1 cellular context compared by ENCODE assay signal in genomic region chr9:111961011-111961410, GRCh38.
TF ChIP-seq lines count a peak whose summit lies in the region.

No MANE protein-coding gene starts in this region.

TF ChIP-seq in HEK293, 187 proteins besides CTCF, POLR2A, EP300 and RAD21 (continued from another document):
- TF ChIP-seq ZNF366 (tag by site-specific recombination; conservative IDR thresholded peaks at IDR 0.05), result no peak
- no peak for TF ChIP-seq ZFP3 (tag by site-specific recombination; IDR thresholded peaks at IDR 0.05; ENCODE audit: low read depth)
- TF ChIP-seq KLF8 (tag by site-specific recombination; IDR thresholded peaks at IDR 0.05), result peak; percentile 26; the same call in 1 of the 2 replicates
- no peak for TF ChIP-seq ZNF560 (tag by site-specific recombination; IDR thresholded peaks at IDR 0.05; ENCODE audit: borderline replicate concordance)
- no peak for TF ChIP-seq PRDM1 (tag by site-specific recombination; IDR thresholded peaks at IDR 0.05)
- TF ChIP-seq ZNF37A (tag by site-specific recombination; IDR thresholded peaks at IDR 0.05), result no peak
- peak; percentile 50 for TF ChIP-seq ZNF335 (tag by site-specific recombination; conservative IDR thresholded peaks at IDR 0.05)
- TF ChIP-seq ZNF112 (tag by site-specific recombination; IDR thresholded peaks at IDR 0.05), result no peak
- no peak for TF ChIP-seq ZNF555 (tag by site-specific recombination; conservative IDR thresholded peaks at IDR 0.05)
- TF ChIP-seq ZSCAN5A (tag by site-specific recombination; IDR thresholded peaks at IDR 0.05), result no peak
- TF ChIP-seq, protein P1, sequence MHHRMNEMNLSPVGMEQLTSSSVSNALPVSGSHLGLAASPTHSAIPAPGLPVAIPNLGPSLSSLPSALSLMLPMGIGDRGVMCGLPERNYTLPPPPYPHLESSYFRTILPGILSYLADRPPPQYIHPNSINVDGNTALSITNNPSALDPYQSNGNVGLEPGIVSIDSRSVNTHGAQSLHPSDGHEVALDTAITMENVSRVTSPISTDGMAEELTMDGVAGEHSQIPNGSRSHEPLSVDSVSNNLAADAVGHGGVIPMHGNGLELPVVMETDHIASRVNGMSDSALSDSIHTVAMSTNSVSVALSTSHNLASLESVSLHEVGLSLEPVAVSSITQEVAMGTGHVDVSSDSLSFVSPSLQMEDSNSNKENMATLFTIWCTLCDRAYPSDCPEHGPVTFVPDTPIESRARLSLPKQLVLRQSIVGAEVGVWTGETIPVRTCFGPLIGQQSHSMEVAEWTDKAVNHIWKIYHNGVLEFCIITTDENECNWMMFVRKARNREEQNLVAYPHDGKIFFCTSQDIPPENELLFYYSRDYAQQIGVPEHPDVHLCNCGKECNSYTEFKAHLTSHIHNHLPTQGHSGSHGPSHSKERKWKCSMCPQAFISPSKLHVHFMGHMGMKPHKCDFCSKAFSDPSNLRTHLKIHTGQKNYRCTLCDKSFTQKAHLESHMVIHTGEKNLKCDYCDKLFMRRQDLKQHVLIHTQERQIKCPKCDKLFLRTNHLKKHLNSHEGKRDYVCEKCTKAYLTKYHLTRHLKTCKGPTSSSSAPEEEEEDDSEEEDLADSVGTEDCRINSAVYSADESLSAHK (tag by site-specific recombination; IDR thresholded peaks at IDR 0.05), result no peak
- TF ChIP-seq KLF10 (tag by site-specific recombination; IDR thresholded peaks at IDR 0.05), result no peak
- no peak for TF ChIP-seq ZNF701 (tag by site-specific recombination; IDR thresholded peaks at IDR 0.05)
- TF ChIP-seq ZNF610 (tag by site-specific recombination; IDR thresholded peaks at IDR 0.05; ENCODE audit: borderline replicate concordance), result no peak
- no peak for TF ChIP-seq ZNF274 (IDR thresholded peaks at IDR 0.05; ENCODE audit: low read length)
- TF ChIP-seq ZNF274 (tag by site-specific recombination; IDR thresholded peaks at IDR 0.05; ENCODE audit: borderline replicate concordance), result no peak
- no peak for TF ChIP-seq BCL11B (tag by site-specific recombination; IDR thresholded peaks at IDR 0.05; ENCODE audit: low read depth)
- no peak for TF ChIP-seq TSHZ1 (tag by site-specific recombination; IDR thresholded peaks at IDR 0.05; ENCODE audit: borderline replicate concordance)
- no peak for TF ChIP-seq ZBTB26 (tag by site-specific recombination; optimal IDR thresholded peaks at IDR 0.05)
- no peak for TF ChIP-seq ZFP37 (tag by site-specific recombination; IDR thresholded peaks at IDR 0.05)
- TF ChIP-seq ZSCAN16 (tag by site-specific recombination; IDR thresholded peaks at IDR 0.05), result no peak
- no peak for TF ChIP-seq GLIS2 (tag by site-specific recombination; IDR thresholded peaks at IDR 0.05)
- no peak for TF ChIP-seq ZNF146 (tag by site-specific recombination; IDR thresholded peaks at IDR 0.05)
- no peak for TF ChIP-seq ZNF184 (tag by site-specific recombination; IDR thresholded peaks at IDR 0.05)
- TF ChIP-seq, protein P2, sequence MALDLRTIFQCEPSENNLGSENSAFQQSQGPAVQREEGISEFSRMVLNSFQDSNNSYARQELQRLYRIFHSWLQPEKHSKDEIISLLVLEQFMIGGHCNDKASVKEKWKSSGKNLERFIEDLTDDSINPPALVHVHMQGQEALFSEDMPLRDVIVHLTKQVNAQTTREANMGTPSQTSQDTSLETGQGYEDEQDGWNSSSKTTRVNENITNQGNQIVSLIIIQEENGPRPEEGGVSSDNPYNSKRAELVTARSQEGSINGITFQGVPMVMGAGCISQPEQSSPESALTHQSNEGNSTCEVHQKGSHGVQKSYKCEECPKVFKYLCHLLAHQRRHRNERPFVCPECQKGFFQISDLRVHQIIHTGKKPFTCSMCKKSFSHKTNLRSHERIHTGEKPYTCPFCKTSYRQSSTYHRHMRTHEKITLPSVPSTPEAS (tag by site-specific recombination; IDR thresholded peaks at IDR 0.05), result no peak
- no peak for TF ChIP-seq ZNF544 (tag by site-specific recombination; IDR thresholded peaks at IDR 0.05)
- 0 out of 2 replicates have a peak, but pooled peaks have one; percentile 15 for TF ChIP-seq ZFHX2 (tag by site-specific recombination; conservative IDR thresholded peaks at IDR 0.05)
- no peak for TF ChIP-seq ZNF140 (tag by site-specific recombination; IDR thresholded peaks at IDR 0.05)
- TF ChIP-seq ZNF629 (tag by site-specific recombination; IDR thresholded peaks at IDR 0.05), result no peak
- no peak for TF ChIP-seq ZNF354C (tag by site-specific recombination; IDR thresholded peaks at IDR 0.05; ENCODE audit: borderline replicate concordance, low read depth)
- TF ChIP-seq PRDM2 (tag by site-specific recombination; IDR thresholded peaks at IDR 0.05; ENCODE audit: borderline replicate concordance), result no peak
- no peak for TF ChIP-seq ZNF416 (tag by site-specific recombination; IDR thresholded peaks at IDR 0.05)
- TF ChIP-seq ZNF433 (tag by site-specific recombination; IDR thresholded peaks at IDR 0.05; ENCODE audit: low read depth), result no peak
- TF ChIP-seq HOXC10 (CRISPR knock-in tag; IDR thresholded peaks at IDR 0.05), result no peak
- TF ChIP-seq FEZF1 (tag by site-specific recombination; IDR thresholded peaks at IDR 0.05), result peak; percentile 3; the same call in 1 of the 2 replicates
- no peak for TF ChIP-seq ZNF404 (tag by site-specific recombination; IDR thresholded peaks at IDR 0.05)
- TF ChIP-seq ELK4 (IDR thresholded peaks at IDR 0.05; ENCODE audit: borderline replicate concordance, low read depth, low read length), result no peak
- TF ChIP-seq ZSCAN23 (tag by site-specific recombination; IDR thresholded peaks at IDR 0.05), result no peak
- TF ChIP-seq ZNF23 (tag by site-specific recombination; IDR thresholded peaks at IDR 0.05; ENCODE audit: borderline replicate concordance), result no peak
- TF ChIP-seq, protein P3, sequence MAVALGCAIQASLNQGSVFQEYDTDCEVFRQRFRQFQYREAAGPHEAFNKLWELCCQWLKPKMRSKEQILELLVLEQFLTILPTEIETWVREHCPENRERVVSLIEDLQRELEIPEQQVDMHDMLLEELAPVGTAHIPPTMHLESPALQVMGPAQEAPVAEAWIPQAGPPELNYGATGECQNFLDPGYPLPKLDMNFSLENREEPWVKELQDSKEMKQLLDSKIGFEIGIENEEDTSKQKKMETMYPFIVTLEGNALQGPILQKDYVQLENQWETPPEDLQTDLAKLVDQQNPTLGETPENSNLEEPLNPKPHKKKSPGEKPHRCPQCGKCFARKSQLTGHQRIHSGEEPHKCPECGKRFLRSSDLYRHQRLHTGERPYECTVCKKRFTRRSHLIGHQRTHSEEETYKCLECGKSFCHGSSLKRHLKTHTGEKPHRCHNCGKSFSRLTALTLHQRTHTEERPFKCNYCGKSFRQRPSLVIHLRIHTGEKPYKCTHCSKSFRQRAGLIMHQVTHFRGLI (tag by site-specific recombination; IDR thresholded peaks at IDR 0.05), result no peak
- no peak for TF ChIP-seq ZNF692 (tag by site-specific recombination; IDR thresholded peaks at IDR 0.05)
